8 cellular contexts compared by ENCODE assay signal in the genomic region with DNA sequence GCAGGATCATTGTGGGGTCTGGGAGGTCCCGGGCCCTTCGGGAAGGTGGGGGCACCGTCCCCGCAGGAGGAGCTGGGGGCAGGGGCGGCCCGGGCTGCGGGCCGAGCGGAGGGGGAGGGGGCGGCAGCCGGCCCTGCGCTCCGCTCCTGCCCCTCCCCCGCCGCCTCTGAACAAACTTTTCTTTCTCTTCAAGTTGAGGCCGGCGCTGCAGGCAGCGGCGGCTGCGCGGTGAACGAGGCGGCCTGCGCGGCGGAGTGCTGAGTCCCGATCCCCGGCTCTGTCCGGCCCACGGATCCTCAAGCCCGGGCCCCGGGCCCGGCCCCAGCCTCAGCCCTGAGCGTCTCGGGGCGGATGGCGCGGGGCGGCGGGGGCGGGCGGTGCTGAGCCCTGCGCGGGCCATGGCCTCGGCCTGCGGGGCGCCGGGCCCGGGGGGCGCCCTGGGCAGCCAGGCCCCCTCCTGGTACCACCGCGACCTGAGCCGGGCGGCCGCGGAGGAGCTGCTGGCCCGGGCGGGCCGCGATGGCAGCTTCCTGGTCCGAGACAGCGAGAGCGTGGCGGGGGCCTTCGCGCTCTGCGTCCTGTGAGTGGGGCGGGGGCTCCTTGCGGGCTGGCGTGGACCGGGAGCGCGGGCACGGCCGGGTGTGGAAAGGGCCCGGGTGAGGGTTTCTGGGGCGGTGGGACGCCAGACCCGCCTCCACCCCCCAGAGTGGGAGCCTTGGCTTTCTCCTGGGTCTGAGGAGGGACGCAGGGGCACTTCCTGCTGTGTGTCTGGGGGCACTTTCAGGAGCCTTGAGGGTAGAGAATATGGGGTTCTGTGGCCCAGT. TPM values are rescaled to one million over a fixed set of nuclear protein-coding genes. Genes with fewer than 3 reads are reported as not detected.
DNase-seq lines count a peak whose midpoint lies in the region; ATAC-seq and TF ChIP-seq lines count a peak whose summit lies in the region.

A gene with protein sequence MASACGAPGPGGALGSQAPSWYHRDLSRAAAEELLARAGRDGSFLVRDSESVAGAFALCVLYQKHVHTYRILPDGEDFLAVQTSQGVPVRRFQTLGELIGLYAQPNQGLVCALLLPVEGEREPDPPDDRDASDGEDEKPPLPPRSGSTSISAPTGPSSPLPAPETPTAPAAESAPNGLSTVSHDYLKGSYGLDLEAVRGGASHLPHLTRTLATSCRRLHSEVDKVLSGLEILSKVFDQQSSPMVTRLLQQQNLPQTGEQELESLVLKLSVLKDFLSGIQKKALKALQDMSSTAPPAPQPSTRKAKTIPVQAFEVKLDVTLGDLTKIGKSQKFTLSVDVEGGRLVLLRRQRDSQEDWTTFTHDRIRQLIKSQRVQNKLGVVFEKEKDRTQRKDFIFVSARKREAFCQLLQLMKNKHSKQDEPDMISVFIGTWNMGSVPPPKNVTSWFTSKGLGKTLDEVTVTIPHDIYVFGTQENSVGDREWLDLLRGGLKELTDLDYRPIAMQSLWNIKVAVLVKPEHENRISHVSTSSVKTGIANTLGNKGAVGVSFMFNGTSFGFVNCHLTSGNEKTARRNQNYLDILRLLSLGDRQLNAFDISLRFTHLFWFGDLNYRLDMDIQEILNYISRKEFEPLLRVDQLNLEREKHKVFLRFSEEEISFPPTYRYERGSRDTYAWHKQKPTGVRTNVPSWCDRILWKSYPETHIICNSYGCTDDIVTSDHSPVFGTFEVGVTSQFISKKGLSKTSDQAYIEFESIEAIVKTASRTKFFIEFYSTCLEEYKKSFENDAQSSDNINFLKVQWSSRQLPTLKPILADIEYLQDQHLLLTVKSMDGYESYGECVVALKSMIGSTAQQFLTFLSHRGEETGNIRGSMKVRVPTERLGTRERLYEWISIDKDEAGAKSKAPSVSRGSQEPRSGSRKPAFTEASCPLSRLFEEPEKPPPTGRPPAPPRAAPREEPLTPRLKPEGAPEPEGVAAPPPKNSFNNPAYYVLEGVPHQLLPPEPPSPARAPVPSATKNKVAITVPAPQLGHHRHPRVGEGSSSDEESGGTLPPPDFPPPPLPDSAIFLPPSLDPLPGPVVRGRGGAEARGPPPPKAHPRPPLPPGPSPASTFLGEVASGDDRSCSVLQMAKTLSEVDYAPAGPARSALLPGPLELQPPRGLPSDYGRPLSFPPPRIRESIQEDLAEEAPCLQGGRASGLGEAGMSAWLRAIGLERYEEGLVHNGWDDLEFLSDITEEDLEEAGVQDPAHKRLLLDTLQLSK (plus strand): TSS at position 181 of the 824 bp plus-strand sequence. CDS start 218 bp downstream, at position 399.

- H3K9me3 Mint-ChIP-seq in brain = no peaks in the 10 kb centered on the region

- peak within 1 kb of the TSS; percentile 95 for H3K4me2 ChIP-seq in skeletal muscle satellite cell (ENCODE audit: low read length)

- peak within 1 kb of the TSS; percentile 94 for H3K9ac ChIP-seq in skeletal muscle satellite cell (ENCODE audit: low read depth, low read length)

- ATAC-seq in HG03135 (IDR thresholded peaks at IDR 0.05; ENCODE audit: unreplicated experiment) = no peak

- peaks cover 8% of the 10 kb centered on the region for H3K36me3 Mint-ChIP-seq in brain

- peak within 1 kb of the TSS; percentile 96 to 99 (median 97) for H3K27ac Mint-ChIP-seq in brain

- peaks cover 30% of the 10 kb centered on the region for H3K36me3 ChIP-seq in skeletal muscle satellite cell (ENCODE audit: insufficient read depth, low read length)

- H3K4me3 Mint-ChIP-seq in brain = peak within 1 kb of the TSS; percentile 94 to 99 (median 97)

- peak; percentile 39 for TF ChIP-seq POLR2A in Raji (IDR thresholded peaks at IDR 0.05; ENCODE audit: insufficient read depth, low read depth, low read length)

- H3K9me3 ChIP-seq in iPS-18c (ENCODE audit: control insufficient read depth, insufficient read depth, low read length) = peaks cover under 1% of the 10 kb centered on the region
- H3K9me3 ChIP-seq in skeletal muscle satellite cell (replicated peaks; ENCODE audit: low read length) = no peaks in the 10 kb centered on the region

- no peaks in the 10 kb centered on the region for H3K27me3 ChIP-seq in skeletal muscle satellite cell (ENCODE audit: control insufficient read depth, insufficient read depth, low read length)

- H3K4me1 Mint-ChIP-seq in brain = peaks cover 42% of the 10 kb centered on the region

- H3K4me3 ChIP-seq in iPS-18c (ENCODE audit: insufficient read depth, low read depth, low read length) (peak within 1 kb of the TSS; percentile 83), skeletal muscle satellite cell (ENCODE audit: low read length) (peak within 1 kb of the TSS; percentile 84)

- H3K4me1 ChIP-seq in skeletal muscle satellite cell (ENCODE audit: control insufficient read depth, insufficient read depth, low read length) = peaks cover 33% of the 10 kb centered on the region

- peaks cover 15% of the 10 kb centered on the region for H3K27me3 Mint-ChIP-seq in brain

- peak; percentile 35 to 72 for DNase-seq in NCI-H526 (lab: John Stamatoyannopoulos, UW)
- DNase-seq in NCI-H526 treated with DMSO at 0.1 percent for 48 hours (lab: John Stamatoyannopoulos, UW) = no peak
- DNase-seq in NCI-H2196 (lab: John Stamatoyannopoulos, UW; ENCODE audit: unreplicated experiment) = no peak

- no peak for TF ChIP-seq CTCF in brain (conservative IDR thresholded peaks at IDR 0.05)

RNA-seq across cellular contexts. Expression of the gene that starts here (rescaled TPM):
- 275 TPM for polyA plus RNA-seq in brain (ENCODE audit: insufficient read depth, low read depth, low replicate concordance)
- 41.6 and 43.9 TPM in 2 replicates for total RNA-seq in skeletal muscle satellite cell (2012; rRNA removed)

Comparison
In these comparisons a context has a peak if more than half of its experiments do, and no peak if none do; other contexts are left out.
1. DNase-seq: peak in NCI-H526 (2 of 2); none in NCI-H526 treated with DMSO at 0.1 percent for 48 hours (single experiment) and NCI-H2196 (single experiment).